8 cellular contexts compared by ENCODE assay signal in genomic region chr13:112893570-112894422, GRCh38.
A peak's percentile ranks its signal among the peaks of the same experiment; 100 is the strongest.
DNase-seq lines count a peak whose midpoint lies in the region; ATAC-seq, FAIRE-seq and TF ChIP-seq lines count a peak whose summit lies in the region.

No MANE protein-coding gene starts in this region.

- H3K27ac ChIP-seq in endodermal cell (ENCODE audit: low read depth, low read length): peak overlapping the region; percentile 82

- no peaks in the 10 kb centered on the region for H3K36me3 Mint-ChIP-seq in activated CD8-positive, alpha-beta memory T cell treated with anti-CD3 and anti-CD28 coated beads, Interleukin-2, amount 10 ng/mL, durations not matched to agents 7 days and 5 days
- H3K36me3 Mint-ChIP-seq in endodermal cell (ENCODE audit: low read depth) (peaks cover 5% of the 10 kb centered on the region), naive B cell (no peaks in the 10 kb centered on the region)

- no peak for FAIRE-seq in RCC 7860 (lab: Jason Lieb, UNC)

- H3K9me3 Mint-ChIP-seq in activated CD8-positive, alpha-beta memory T cell treated with anti-CD3 and anti-CD28 coated beads, Interleukin-2, amount 10 ng/mL, durations not matched to agents 7 days and 5 days (ENCODE audit: low read depth): no peaks in the 10 kb centered on the region
- no peaks in the 10 kb centered on the region for H3K9me3 Mint-ChIP-seq in endodermal cell
- H3K9me3 Mint-ChIP-seq in naive B cell: no peaks in the 10 kb centered on the region

- TF ChIP-seq CTCF in endodermal cell (conservative IDR thresholded peaks at IDR 0.05): peak; percentile 39

- peak overlapping the region; percentile 72 for H3K4me3 ChIP-seq in endodermal cell (ENCODE audit: low read length)

- H3K36me3 ChIP-seq in endodermal cell (ENCODE audit: control insufficient read depth, insufficient read depth, low read length): no peaks in the 10 kb centered on the region

- H3K9me3 ChIP-seq in endodermal cell (ENCODE audit: control insufficient read depth, low read length): no peaks in the 10 kb centered on the region

- H3K27ac Mint-ChIP-seq in activated CD8-positive, alpha-beta memory T cell treated with anti-CD3 and anti-CD28 coated beads, Interleukin-2, amount 10 ng/mL, durations not matched to agents 7 days and 5 days: no peak overlapping the region
- H3K27ac Mint-ChIP-seq in endodermal cell (peak overlapping the region; percentile 98), naive B cell (peak overlapping the region in 5 of 6 donors; percentile 8 to 77 (median 30))

- peak overlapping the region; percentile 80 for H3K9ac ChIP-seq in endodermal cell (ENCODE audit: extremely low read depth, low read length, poor library complexity, severe bottlenecking)

- no peak for DNase-seq in activated CD8-positive, alpha-beta memory T cell treated with anti-CD3 and anti-CD28 coated beads, Interleukin-2, amount 10 ng/mL, durations not matched to agents 7 days and 5 days
- no peak for DNase-seq in activated CD8-positive, alpha-beta memory T cell treated with anti-CD3 and anti-CD28 coated beads, Interleukin-2, amount 50 U/mL, for 48 hours
- DNase-seq in RCC 7860 (ENCODE audit: low spot score) (peak; percentile 25), endodermal cell (peak; percentile 93), naive B cell (peak; percentile 56), hippocampal formation (lab: John Stamatoyannopoulos, UW) (no peak), NK-92 (lab: John Stamatoyannopoulos, UW; ENCODE audit: unreplicated experiment) (no peak)

- peaks cover 2% of the 10 kb centered on the region for H3K4me1 Mint-ChIP-seq in activated CD8-positive, alpha-beta memory T cell treated with anti-CD3 and anti-CD28 coated beads, Interleukin-2, amount 10 ng/mL, durations not matched to agents 7 days and 5 days
- H3K4me1 Mint-ChIP-seq in endodermal cell (peaks cover 30% of the 10 kb centered on the region), naive B cell (peaks cover 23 to 42% (median 39%) of the 10 kb centered on the region in 3 donors)

- CTCF ChIA-PET in activated CD8-positive, alpha-beta memory T cell treated with anti-CD3 and anti-CD28 coated beads, Interleukin-2, amount 10 ng/mL, durations not matched to agents 7 days and 5 days (lab: Charles Lee): no interaction called here

- H3K4me1 ChIP-seq in endodermal cell (ENCODE audit: control insufficient read depth, insufficient read depth, low read length): peaks cover 24% of the 10 kb centered on the region

- H3K27me3 Mint-ChIP-seq in activated CD8-positive, alpha-beta memory T cell treated with anti-CD3 and anti-CD28 coated beads, Interleukin-2, amount 10 ng/mL, durations not matched to agents 7 days and 5 days: peaks cover 30% of the 10 kb centered on the region
- H3K27me3 Mint-ChIP-seq in endodermal cell (ENCODE audit: insufficient read depth): no peaks in the 10 kb centered on the region
- no peaks in the 10 kb centered on the region for H3K27me3 Mint-ChIP-seq in naive B cell

- ATAC-seq in activated CD8-positive, alpha-beta memory T cell treated with anti-CD3 and anti-CD28 coated beads, Interleukin-2, amount 10 ng/mL, durations not matched to agents 7 days and 5 days: peak; percentile 66
- ATAC-seq in HG03342 (IDR thresholded peaks at IDR 0.05; ENCODE audit: unreplicated experiment) (peak; percentile 48), naive B cell (ENCODE audit: low read depth in 2 of 2) (peak; percentile 76 to 77)

- H3K4me3 Mint-ChIP-seq in activated CD8-positive, alpha-beta memory T cell treated with anti-CD3 and anti-CD28 coated beads, Interleukin-2, amount 10 ng/mL, durations not matched to agents 7 days and 5 days: no peak overlapping the region
- peak overlapping the region; percentile 66 for H3K4me3 Mint-ChIP-seq in endodermal cell
- H3K4me3 Mint-ChIP-seq in naive B cell: peak overlapping the region; percentile 66 to 88 (median 78)

- no peaks in the 10 kb centered on the region for H3K27me3 ChIP-seq in endodermal cell (ENCODE audit: control insufficient read depth, insufficient read depth, low read length, poor library complexity, severe bottlenecking)

- WGBS in endodermal cell (ENCODE audit: insufficient coverage in 1 of 2, insufficient read length in 1 of 2), 2 experiments: 6 to 10% methylated on average over 6 to 23 of the region's 51 CpGs

Comparison
In these comparisons a context has a peak if more than half of its experiments do, and no peak if none do; other contexts are left out.
1. DNase-seq: peak in RCC 7860 (single experiment), endodermal cell (single experiment) and naive B cell (single experiment); none in activated CD8-positive, alpha-beta memory T cell treated with anti-CD3 and anti-CD28 coated beads, Interleukin-2, amount 10 ng/mL, durations not matched to agents 7 days and 5 days (single experiment), activated CD8-positive, alpha-beta memory T cell treated with anti-CD3 and anti-CD28 coated beads, Interleukin-2, amount 50 U/mL, for 48 hours (single experiment), hippocampal formation (0 of 2) and NK-92 (single experiment).
2. Peak in every context shown above with its lines, with median percentiles within 50 percentile points of each other: ATAC-seq.